ENCODE assay signal across 29 cellular contexts in genomic region chr1:168256164-168256563, GRCh38.
"Had no signal": no experiment of that assay in that cellular context is flagged by ENCODE, and none has a peak within 500 bp of the region (broad histone marks: within the 10 kb centered on the region; RNA-seq: fewer than 3 reads in every experiment).

No MANE protein-coding gene starts in this region.

- ATAC-seq: effector memory CD8-positive, alpha-beta T cell; esophagus mucosa; foreskin keratinocyte; gastrocnemius medialis; gastroesophageal sphincter; heart left ventricle; heart right ventricle had no signal

- H3K27ac Mint-ChIP-seq: dendritic cell treated with granulocyte-macrophage colony-stimulating factor and Interleukin-4, amounts not matched to agents 40 ng/mL and 50 ng/mL, for 4 days had no signal

- H3K27me3 Mint-ChIP-seq: dendritic cell treated with granulocyte-macrophage colony-stimulating factor and Interleukin-4, amounts not matched to agents 40 ng/mL and 50 ng/mL, for 4 days; effector memory CD8-positive, alpha-beta T cell had no signal

- H3K4me3 Mint-ChIP-seq: dendritic cell treated with granulocyte-macrophage colony-stimulating factor and Interleukin-4, amounts not matched to agents 40 ng/mL and 50 ng/mL, for 4 days; effector memory CD8-positive, alpha-beta T cell had no signal

- DNase-seq: colonic mucosa; cortex of kidney; dermis blood vessel endothelial cell; dorsolateral prefrontal cortex; effector CD4-positive, alpha-beta T cell; effector CD8-positive, alpha-beta T cell; effector memory CD4-positive, alpha-beta T cell; effector memory CD8-positive, alpha-beta T cell; erythroblast; esophagus squamous epithelium; foreskin fibroblast; foreskin keratinocyte; foreskin melanocyte; gastrocnemius medialis; glutamatergic neuron; head of caudate nucleus; heart left ventricle; heart right ventricle had no signal

- H3K4me1 ChIP-seq: colonic mucosa had no signal

- H3K9me3 Mint-ChIP-seq: effector memory CD8-positive, alpha-beta T cell had no signal

- H3K27me3 ChIP-seq: colonic mucosa, dorsolateral prefrontal cortex, esophagus muscularis mucosa, esophagus squamous epithelium, foreskin keratinocyte, gastrocnemius medialis, gastroesophageal sphincter, heart left ventricle, heart right ventricle, hepatocyte had no signal

- H3K9me3 ChIP-seq: colonic mucosa had no signal

- H3K27ac ChIP-seq: colonic mucosa, coronary artery, dorsolateral prefrontal cortex, epithelial cell of prostate, esophagus muscularis mucosa, esophagus squamous epithelium, foreskin keratinocyte, gastrocnemius medialis, gastroesophageal sphincter, heart left ventricle, heart right ventricle, hepatocyte had no signal

- H3K36me3 ChIP-seq: colonic mucosa, gastrocnemius medialis had no signal

- H3K4me2 ChIP-seq: hepatocyte had no signal

- H2AFZ ChIP-seq: hepatocyte had no signal

- H3K4me3 ChIP-seq: colonic mucosa, coronary artery, dorsolateral prefrontal cortex, esophagus muscularis mucosa, esophagus squamous epithelium, gastrocnemius medialis, gastroesophageal sphincter, heart left ventricle, heart right ventricle, hepatocyte had no signal

- FAIRE-seq: colon, endometrium, endothelial cell of umbilical vein, frontal cortex had no signal
